8 cellular contexts compared by ENCODE assay signal in the genomic region with DNA sequence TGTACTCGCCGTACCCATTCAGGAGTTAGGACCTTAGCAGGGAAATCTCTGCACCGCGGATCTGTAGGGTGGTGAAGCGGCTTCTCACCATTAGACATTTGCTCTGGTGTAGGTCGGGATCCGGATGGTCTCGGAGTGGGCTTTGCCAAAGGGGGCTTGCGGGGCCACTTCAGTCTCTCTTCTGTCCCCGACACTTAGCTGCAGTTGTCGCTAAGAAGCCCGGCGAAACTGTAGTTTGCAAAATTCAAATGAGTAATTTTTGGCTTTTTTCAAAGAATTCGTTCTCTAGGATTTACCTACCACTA. TPM values are rescaled to one million over a fixed set of nuclear protein-coding genes. Genes with fewer than 3 reads are reported as not detected.
DNase-seq lines count a peak whose midpoint lies in the region; ATAC-seq, FAIRE-seq and TF ChIP-seq lines count a peak whose summit lies in the region.

No MANE protein-coding gene starts in this region.

- H3K4me3 ChIP-seq in Panc1 (ENCODE audit: low read depth in 2 of 2, low read length in 2 of 2) = peak overlapping the region; percentile 86 to 88
- peak overlapping the region; percentile 69 to 96 (median 86) for H3K4me3 ChIP-seq in fibroblast of lung (replicated peaks in 1 of 4; ENCODE audit: control extremely low read depth in 1 of 4, insufficient read depth in 1 of 4, low read depth in 3 of 4, low read length in 4 of 4)
- H3K4me3 ChIP-seq in gastrocnemius medialis = peak overlapping the region; percentile 77 to 92 (median 88)

- H3K36me3 ChIP-seq in Panc1 (ENCODE audit: control insufficient read depth, insufficient read depth, low read length) (no peaks in the 10 kb centered on the region; the same call in 1 of the 2 replicates), fibroblast of lung (ENCODE audit: control insufficient read depth, insufficient read depth, low read length) (no peaks in the 10 kb centered on the region), gastrocnemius medialis (no peaks in the 10 kb centered on the region)

- intact Hi-C loops in Panc1 (cut with micrococcal nuclease; ENCODE audit: unreplicated experiment) = no loop called here
- intact Hi-C loops in gastrocnemius medialis (cut with DNase I; ENCODE audit: low total_unique reads) = no loop called here

- H3K4me1 ChIP-seq in Panc1 (ENCODE audit: control insufficient read depth, insufficient read depth, low read length) (peaks cover 25% of the 10 kb centered on the region), fibroblast of lung (ENCODE audit: control insufficient read depth, extremely low read depth, insufficient read depth, low read length) (peaks cover 3% of the 10 kb centered on the region), gastrocnemius medialis (peaks cover 18 to 23% of the 10 kb centered on the region in 2 donors)

- no peak for ATAC-seq in Panc1
- no peak for ATAC-seq in gastrocnemius medialis
- ATAC-seq in esophagus mucosa = no peak
- no peak for ATAC-seq in GM18867 (IDR thresholded peaks at IDR 0.05; ENCODE audit: unreplicated experiment)

- BruUV-seq in Panc1 (replicated peaks; lab: Mats Ljungman, UMichigan) = no TSS peak

- no peak for FAIRE-seq in GM12892 (lab: Jason Lieb, UNC)

- no peaks in the 10 kb centered on the region for H3K9me3 ChIP-seq in Panc1 (ENCODE audit: control insufficient read depth, insufficient read depth, low read depth, low read length)
- H3K9me3 ChIP-seq in fibroblast of lung (ENCODE audit: control insufficient read depth, insufficient read depth, low read depth, low read length) = no peaks in the 10 kb centered on the region
- H3K9me3 ChIP-seq in gastrocnemius medialis = no peaks in the 10 kb centered on the region

- peak overlapping the region; percentile 89 for H2AFZ ChIP-seq in fibroblast of lung (ENCODE audit: low read length)

- no peak for TF ChIP-seq CTCF in Panc1 (IDR thresholded peaks at IDR 0.05)
- no peak for TF ChIP-seq CTCF in fibroblast of lung (conservative IDR thresholded peaks at IDR 0.05 in 1 of 2, IDR thresholded peaks at IDR 0.05 in 1 of 2; ENCODE audit: low read depth in 1 of 2, low read length in 2 of 2)
- no peak for TF ChIP-seq CTCF in gastrocnemius medialis (IDR thresholded peaks at IDR 0.05 in 4 of 5, conservative IDR thresholded peaks at IDR 0.05 in 1 of 5)

- H3K27me3 ChIP-seq in Panc1 (ENCODE audit: control insufficient read depth, insufficient read depth, low read length) (no peaks in the 10 kb centered on the region), fibroblast of lung (ENCODE audit: control insufficient read depth, insufficient read depth, low read length) (no peaks in the 10 kb centered on the region), gastrocnemius medialis (no peaks in the 10 kb centered on the region)

- H3K27ac ChIP-seq in Panc1 (ENCODE audit: low read length) (peak overlapping the region; percentile 97), fibroblast of lung (ENCODE audit: insufficient read depth, low read length) (peak overlapping the region; percentile 84), gastrocnemius medialis (peak overlapping the region; percentile 85 to 88 (median 86))

- DNase-seq in GM12892 (ENCODE audit: insufficient read length) (no peak), Panc1 (ENCODE audit: low read depth, low spot score) (no peak), fibroblast of lung (ENCODE audit: low read depth in 2 of 2) (peak in 1 of 2 donors; percentile 11), gastrocnemius medialis (no peak), NOMO-1 treated with dmso at 0.1 percent for 144 hours (lab: John Stamatoyannopoulos, UW; ENCODE audit: unreplicated experiment) (no peak), T1000 (lab: John Stamatoyannopoulos, UW) (no peak)

- peak overlapping the region; percentile 82 for H3K9ac ChIP-seq in fibroblast of lung (ENCODE audit: insufficient read depth, low read length)

- in situ Hi-C loops in Panc1 (cut with HindIII; ENCODE audit: low pct_unique_long_range_greater_than_20kb, low sequenced_read_pairs) = no loop called here
- in situ Hi-C loops in gastrocnemius medialis (cut with MboI; ENCODE audit: low sequenced_read_pairs in 4 of 4) = no loop called here

- peak overlapping the region; percentile 83 for H3K4me2 ChIP-seq in fibroblast of lung (ENCODE audit: extremely low read depth, insufficient read depth, low read length)

- no peaks in the 10 kb centered on the region for H4K20me1 ChIP-seq in fibroblast of lung (ENCODE audit: control insufficient read depth, extremely low read depth, insufficient read depth, low read length)

- POLR2A ChIA-PET in Panc1 (lab: Charles Lee) = interaction anchor here (0.6 kb wide), 1 partner anchor 63 kb away, joined by 13 read pairs; no protein-coding TSS in a partner anchor

- CTCF ChIA-PET in Panc1 (lab: Charles Lee) = no interaction called here

- 0 out of 2 replicates have a peak, but pooled peaks have one; percentile 1 for TF ChIP-seq POLR2A in GM12892 (IDR thresholded peaks at IDR 0.05; ENCODE audit: low read depth, low read length)
- no peak for TF ChIP-seq POLR2A in gastrocnemius medialis (IDR thresholded peaks at IDR 0.05)

- peaks cover 23% of the 10 kb centered on the region for H3K79me2 ChIP-seq in fibroblast of lung (ENCODE audit: control insufficient read depth, insufficient read depth, low read length)

RNA-seq across cellular contexts. Expression of a gene that starts 0.4 kb away (rescaled TPM):
- polyA plus RNA-seq in GM12892 (2012; ENCODE audit: missing spikeins) = 10.5 TPM
- total RNA-seq in Panc1 (2021; ENCODE audit: unreplicated experiment) (18.4 TPM), fibroblast of lung (13.6 and 15.2 TPM in 2 replicates), gastrocnemius medialis (10 to 100 TPM; 17.2 to 26.7 (median 25.1) TPM), esophagus mucosa (12.6 TPM)
- 8.0 TPM for polyA plus RNA-seq in Panc1 (2012; ENCODE audit: insufficient read length)
- polyA plus RNA-seq in fibroblast of lung = 8.2 and 10.2 TPM in 2 replicates
- 5.2 and 7.0 TPM in 2 replicates for polyA plus RNA-seq in fibroblast of lung (2012)
- 2.0 and 8.2 TPM in 2 replicates for polyA minus RNA-seq in fibroblast of lung (ENCODE audit: low replicate concordance)

RNA-seq across cellular contexts. Expression of a gene that starts 0.5 kb away (rescaled TPM):
- polyA plus RNA-seq in GM12892 (2012; ENCODE audit: missing spikeins) = 7.3 TPM
- 9.4 TPM for total RNA-seq in Panc1 (2021; ENCODE audit: unreplicated experiment)
- 7.3 TPM for polyA plus RNA-seq in Panc1 (2012; ENCODE audit: insufficient read length)
- total RNA-seq in fibroblast of lung = 5.9 and 8.4 TPM in 2 replicates
- polyA plus RNA-seq in fibroblast of lung = 9.2 and 10.0 TPM in 2 replicates
- 6.7 and 9.3 TPM in 2 replicates for polyA plus RNA-seq in fibroblast of lung (2012)
- 4.0 TPM in 1 of 2 replicates, not detected in the other for polyA minus RNA-seq in fibroblast of lung (ENCODE audit: low replicate concordance)
- 10 to 100 TPM in 1 of 4 donors, 1 to 10 TPM in 3; 5.4 to 15.3 (median 9.3) TPM for total RNA-seq in gastrocnemius medialis
- 3.5 TPM for total RNA-seq in esophagus mucosa
